In genomic region chr17:73119631-73120030, GRCh38 we compare ENCODE assay signal across 19 cellular contexts. TPM values are rescaled to one million over a fixed set of nuclear protein-coding genes. Genes with fewer than 3 reads are reported as not detected.
"Had no signal": no experiment of that assay in that cellular context is flagged by ENCODE, and none has a peak within 500 bp of the region (broad histone marks: within the 10 kb centered on the region; RNA-seq: fewer than 3 reads in every experiment).

No MANE protein-coding gene starts in this region.

- H3K4me3 Mint-ChIP-seq: naive B cell; nephron progenitor cell; stimulated activated naive B cell treated with anti-CD40 and anti-IgM and Interleukin-4, amounts not matched to agents 10 μg/mL and 1 μg/mL and 100 μg/mL, for 72 hours had no signal

- H3K4me1 ChIP-seq: esophagus muscularis mucosa, psoas muscle, right lobe of liver, stomach, transverse colon had no signal

- H3K4me1 Mint-ChIP-seq: stimulated activated naive B cell treated with anti-CD40 and anti-IgM and Interleukin-4, amounts not matched to agents 10 μg/mL and 1 μg/mL and 100 μg/mL, for 72 hours had no signal

- H3K27me3 ChIP-seq: esophagus muscularis mucosa, hepatocyte, neutrophil, right lobe of liver, stomach, transverse colon had no signal

- H3K4me2 ChIP-seq: hepatocyte had no signal

- H3K27ac ChIP-seq: epithelial cell of prostate, esophagus muscularis mucosa, hepatocyte, neutrophil, psoas muscle, right lobe of liver, stomach, thoracic aorta, transverse colon had no signal

- H3K4me3 ChIP-seq: esophagus muscularis mucosa, hepatocyte, psoas muscle, right lobe of liver, stomach, thoracic aorta, transverse colon had no signal

- H3K36me3 Mint-ChIP-seq: naive B cell had no signal

- H3K27ac Mint-ChIP-seq: nephron progenitor cell; stimulated activated naive B cell treated with anti-CD40 and anti-IgM and Interleukin-4, amounts not matched to agents 10 μg/mL and 1 μg/mL and 100 μg/mL, for 72 hours had no signal

- DNase-seq: effector memory CD4-positive, alpha-beta T cell; foreskin fibroblast; head of caudate nucleus; mesendoderm; naive B cell; nephron progenitor cell; psoas muscle; right lobe of liver; stimulated activated CD4-positive, alpha-beta T cell treated with anti-CD3 and anti-CD28 coated beads, Interleukin-2, amount 100 ng/mL, for 24 hours; stimulated activated CD4-positive, alpha-beta T cell treated with anti-CD3 and anti-CD28 coated beads, Interleukin-4, amount 100 ng/mL, for 4 hours; stimulated activated naive B cell treated with anti-CD40 and anti-IgM and Interleukin-4, amounts not matched to agents 10 μg/mL and 1 μg/mL and 100 μg/mL, for 72 hours; stomach; transverse colon had no signal

- H3K9me3 Mint-ChIP-seq: nephron progenitor cell had no signal

- H3K79me2 ChIP-seq: hepatocyte had no signal

- ATAC-seq: psoas muscle; right lobe of liver; stimulated activated naive B cell treated with anti-CD40 and anti-IgM and Interleukin-4, amounts not matched to agents 10 μg/mL and 1 μg/mL and 100 μg/mL, for 72 hours had no signal

- H3K36me3 ChIP-seq: esophagus muscularis mucosa, neutrophil, right lobe of liver, stomach, thoracic aorta, transverse colon had no signal

- H3K9me3 ChIP-seq: esophagus muscularis mucosa, neutrophil, psoas muscle, right lobe of liver, stomach, thoracic aorta, transverse colon had no signal

- H2AFZ ChIP-seq: hepatocyte had no signal

RNA-seq across cellular contexts. Expression of gene SSTR2, which starts 45.2 kb away (rescaled TPM):
- total RNA-seq: lung microvascular endothelial cell had no signal
